Comparison of ENCODE assay signal across 9 cellular contexts in genomic region chr16:27318399-27319256, GRCh38. TPM values are rescaled to one million over a fixed set of nuclear protein-coding genes. Genes with fewer than 3 reads are reported as not detected.
DNase-seq lines count a peak whose midpoint lies in the region; ATAC-seq, FAIRE-seq and TF ChIP-seq lines count a peak whose summit lies in the region.
"Had no signal": no experiment of that assay in that cellular context is flagged by ENCODE, and none has a peak within 500 bp of the region (broad histone marks: within the 10 kb centered on the region; RNA-seq: fewer than 3 reads in every experiment).

No MANE protein-coding gene starts in this region.

- intact Hi-C loops in A673 (cut with micrococcal nuclease; ENCODE audit: unreplicated experiment): no loop called here

- DNase-seq in A673 (ENCODE audit: low spot score): no peak
- peak; percentile 19 to 41 for DNase-seq in activated CD8-positive, alpha-beta memory T cell treated with anti-CD3 and anti-CD28 coated beads for 4 hours (ENCODE audit: low read depth in 2 of 2)
- peak; percentile 12 for DNase-seq in fibroblast of the conjunctiva (ENCODE audit: low read depth)
- peak; percentile 36 for DNase-seq in renal cortical epithelial cell (ENCODE audit: low read depth)
- no peak for DNase-seq in urothelium cell line (ENCODE audit: low spot score)
- no peak for DNase-seq in NCI-H2196 treated with DMSO at 0.1 percent for 48 hours (lab: John Stamatoyannopoulos, UW; ENCODE audit: unreplicated experiment)
- no peak for DNase-seq in DMS153 (lab: John Stamatoyannopoulos, UW)

- ATAC-seq in HG03442 (IDR thresholded peaks at IDR 0.05; ENCODE audit: unreplicated experiment): peak; percentile 41

- BruUV-seq in A673 (replicated peaks; lab: Mats Ljungman, UMichigan): no TSS peak

- H3K4me3 ChIP-seq in A673 (ENCODE audit: low read depth, low read length, poor library complexity, severe bottlenecking): no peak overlapping the region
- H3K4me3 ChIP-seq: SK-N-MC had no signal

- POLR2A ChIA-PET in A673 (lab: Charles Lee; ENCODE audit: low non-redundant PET): interaction anchor here (0.6 kb wide), 2 partner anchors 11 to 157 kb away, joined by 3 to 5 read pairs; no protein-coding TSS in a partner anchor

- no peaks in the 10 kb centered on the region for H3K9me3 ChIP-seq in A673 (ENCODE audit: low read depth, low read length, poor library complexity, severe bottlenecking)

- no peaks in the 10 kb centered on the region for H3K36me3 ChIP-seq in A673 (ENCODE audit: insufficient read depth, low read length, poor library complexity, severe bottlenecking)

- TF ChIP-seq CTCF in A673 (conservative IDR thresholded peaks at IDR 0.05; ENCODE audit: low read depth, low read length): no peak

- CTCF ChIA-PET in A673 (lab: Charles Lee): no interaction called here

- H3K4me1 ChIP-seq in A673 (ENCODE audit: insufficient read depth, low read length, poor library complexity, severe bottlenecking): no peaks in the 10 kb centered on the region

- no peaks in the 10 kb centered on the region for H3K27me3 ChIP-seq in A673 (replicated peaks; ENCODE audit: insufficient read depth, low read depth, low read length, poor library complexity)

- no peak for FAIRE-seq in urothelium cell line (lab: Jason Lieb, UNC)

- H3K27ac ChIP-seq in A673 (ENCODE audit: low read depth, low read length, poor library complexity, severe bottlenecking): peak overlapping the region; percentile 29
- H3K27ac ChIP-seq: SK-N-MC had no signal

RNA-seq across cellular contexts. Expression of gene IL4R, which starts 4.9 kb away (rescaled TPM):
- total RNA-seq in A673 (2021): 22.9 and 27.4 TPM in 2 replicates
- total RNA-seq in renal cortical epithelial cell: 20.1 and 31.7 TPM in 2 replicates

RNA-seq across cellular contexts. Expression of gene NSMCE1, which starts 50.1 kb away (rescaled TPM):
- total RNA-seq in A673 (2021): 45.7 and 53.0 TPM in 2 replicates
- 72.1 and 94.6 TPM in 2 replicates for total RNA-seq in renal cortical epithelial cell

Comparison
In these comparisons a context has a peak if more than half of its experiments do, and no peak if none do; other contexts are left out.
1. DNase-seq: peak in activated CD8-positive, alpha-beta memory T cell treated with anti-CD3 and anti-CD28 coated beads for 4 hours (2 of 2), fibroblast of the conjunctiva (single experiment) and renal cortical epithelial cell (single experiment); none in A673 (single experiment), urothelium cell line (single experiment), NCI-H2196 treated with DMSO at 0.1 percent for 48 hours (single experiment) and DMS153 (single experiment).